Comparison of ENCODE assay signal across 35 cellular contexts in the genomic region with DNA sequence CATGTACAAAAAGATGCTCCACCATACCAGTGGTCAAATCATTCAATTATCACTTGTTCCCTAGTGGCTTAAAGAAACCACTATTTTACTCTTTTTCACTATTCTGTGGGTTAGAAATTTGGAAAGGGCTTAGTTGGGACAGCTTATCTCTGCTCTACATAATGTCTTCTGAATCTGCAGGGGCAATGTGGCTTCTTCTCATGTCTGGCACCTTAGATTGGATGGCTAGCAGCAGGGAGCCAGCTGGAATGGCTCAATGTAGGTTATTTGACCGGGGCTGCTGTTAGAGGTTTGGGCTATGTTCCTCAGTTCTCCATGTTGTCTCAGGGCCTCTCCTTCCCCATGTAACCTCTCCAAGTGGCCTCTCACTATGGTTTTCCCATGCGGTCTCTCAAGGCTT. TPM values are rescaled to one million over a fixed set of nuclear protein-coding genes. Genes with fewer than 3 reads are reported as not detected.
"Had no signal": no experiment of that assay in that cellular context is flagged by ENCODE, and none has a peak within 500 bp of the region (broad histone marks: within the 10 kb centered on the region; RNA-seq: fewer than 3 reads in every experiment).

No MANE protein-coding gene starts in this region.

- H3K4me3 ChIP-seq: MG63 had no signal

- H3K36me3 ChIP-seq: MG63 had no signal

- H3K9me3 ChIP-seq: MG63 had no signal

- DNase-seq: Karpas-422, Kasumi-1, MG63, MM.1S, MV-4-11, NCI-H1048, NCI-H1092, NCI-H1092 treated with DMSO at 0.1 percent for 48 hours, NCI-H1105, NCI-H1105 treated with DMSO at 0.1 percent for 48 hours, NCI-H1417, NCI-H1417 treated with DMSO at 0.1 percent for 48 hours, NCI-H1436, NCI-H1436 treated with DMSO at 0.1 percent for 48 hours, NCI-H146, NCI-H1694, NCI-H1694 treated with DMSO at 0.1 percent for 48 hours, NCI-H187, NCI-H187 treated with DMSO at 0.1 percent for 48 hours, NCI-H1930, NCI-H2029, NCI-H2029 treated with DMSO at 0.1 percent for 48 hours, NCI-H2081, NCI-H2081 treated with DMSO at 0.1 percent for 48 hours, NCI-H2107, NCI-H2171, NCI-H2171 treated with DMSO at 0.1 percent for 48 hours, NCI-H2227 treated with DMSO at 0.1 percent for 48 hours, NCI-H226, NCI-H345, NCI-H446, NCI-H446 treated with DMSO at 0.1 percent for 48 hours, NCI-H510A, NCI-H510A treated with DMSO at 0.1 percent for 48 hours had no signal

RNA-seq across cellular contexts. Expression of gene EPHB1, which starts 57.5 kb away (rescaled TPM):
- total RNA-seq: MCF 10A had no signal
